8 cellular contexts compared by ENCODE assay signal in the genomic region with DNA sequence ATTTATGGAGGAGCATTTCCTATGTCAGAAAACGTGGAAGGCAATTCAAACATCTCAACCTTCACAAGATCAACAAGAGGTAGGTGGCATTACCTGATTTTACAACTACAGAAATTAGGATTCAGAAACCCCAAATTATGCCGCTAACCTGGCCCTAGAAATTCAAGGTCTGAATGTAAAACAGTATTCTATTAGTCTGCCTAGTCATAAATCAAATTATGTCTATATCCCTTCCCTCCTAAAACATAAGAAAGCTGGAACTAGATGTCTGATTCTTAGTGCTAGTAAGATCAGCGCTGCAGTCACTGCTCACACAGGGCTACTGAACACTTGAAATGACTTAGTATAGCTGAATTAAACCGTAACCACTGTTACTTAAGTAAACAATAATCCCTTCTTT. TPM values are rescaled to one million over a fixed set of nuclear protein-coding genes. Genes with fewer than 3 reads are reported as not detected.
DNase-seq lines count a peak whose midpoint lies in the region; ATAC-seq and TF ChIP-seq lines count a peak whose summit lies in the region.

No MANE protein-coding gene starts in this region.

- peak overlapping the region; percentile 53 for H3K27ac Mint-ChIP-seq in T-helper 2 cell treated with Interferon-gamma antibody and Interleukin-4, amounts not matched to agents 5 μg/mL and 100 μg/mL, for 36 hours
- H3K27ac Mint-ChIP-seq in activated T-helper 1 cell treated with anti-CD3 and anti-CD28 coated beads, Interleukin-12 subunit alpha, Interleukin-12 subunit beta, Interleukin-2, Interleukin-4 antibody, amounts not matched to agents 30 ng/mL and 10 ng/mL and 1 ng/mL, durations not matched to agents 14 hours and 24 hours and 36 hours = peak overlapping the region; percentile 94

- 10 to 20% (median 15%) methylated on average over 4 of the region's 4 CpGs for WGBS in stomach, 5 donors

- DNase-seq in T-helper 2 cell treated with Interferon-gamma antibody and Interleukin-4, amounts not matched to agents 5 μg/mL and 100 μg/mL, for 36 hours (ENCODE audit: low spot score) = no peak
- DNase-seq in T-helper 2 cell (no peak), stomach (no peak), NCI-H524 treated with DMSO at 0.1 percent for 48 hours (lab: John Stamatoyannopoulos, UW) (no peak), dedifferentiated amniotic fluid mesenchymal stem cell (ENCODE audit: extremely low spot score) (no peak)
- no peak for DNase-seq in activated T-helper 1 cell treated with anti-CD3 and anti-CD28 coated beads, Interleukin-12 subunit alpha, Interleukin-12 subunit beta, Interleukin-2, Interleukin-4 antibody, amounts not matched to agents 30 ng/mL and 10 ng/mL and 1 ng/mL, durations not matched to agents 14 hours and 24 hours and 36 hours (ENCODE audit: low spot score)

- H3K9me3 ChIP-seq in iPS-18a (ENCODE audit: control insufficient read depth, low read depth, low read length) (no peaks in the 10 kb centered on the region), stomach (no peaks in the 10 kb centered on the region)

- no peaks in the 10 kb centered on the region for H3K4me1 ChIP-seq in iPS-18a (ENCODE audit: control insufficient read depth, low read depth, low read length)
- H3K4me1 ChIP-seq in stomach = peaks cover 11 to 65% (median 59%) of the 10 kb centered on the region in 4 donors

- no peak for TF ChIP-seq CTCF in stomach (IDR thresholded peaks at IDR 0.05)

- H3K4me3 Mint-ChIP-seq in T-helper 2 cell treated with Interferon-gamma antibody and Interleukin-4, amounts not matched to agents 5 μg/mL and 100 μg/mL, for 36 hours = peak overlapping the region; percentile 98
- H3K4me3 Mint-ChIP-seq in activated T-helper 1 cell treated with anti-CD3 and anti-CD28 coated beads, Interleukin-12 subunit alpha, Interleukin-12 subunit beta, Interleukin-2, Interleukin-4 antibody, amounts not matched to agents 30 ng/mL and 10 ng/mL and 1 ng/mL, durations not matched to agents 14 hours and 24 hours and 36 hours = peak overlapping the region; percentile 99

- no peaks in the 10 kb centered on the region for H3K27me3 Mint-ChIP-seq in T-helper 2 cell treated with Interferon-gamma antibody and Interleukin-4, amounts not matched to agents 5 μg/mL and 100 μg/mL, for 36 hours (ENCODE audit: low read depth)
- no peaks in the 10 kb centered on the region for H3K27me3 Mint-ChIP-seq in activated T-helper 1 cell treated with anti-CD3 and anti-CD28 coated beads, Interleukin-12 subunit alpha, Interleukin-12 subunit beta, Interleukin-2, Interleukin-4 antibody, amounts not matched to agents 30 ng/mL and 10 ng/mL and 1 ng/mL, durations not matched to agents 14 hours and 24 hours and 36 hours (ENCODE audit: insufficient read depth)

- H3K4me1 Mint-ChIP-seq in T-helper 2 cell treated with Interferon-gamma antibody and Interleukin-4, amounts not matched to agents 5 μg/mL and 100 μg/mL, for 36 hours (ENCODE audit: low read depth) = peaks cover 38% of the 10 kb centered on the region
- H3K4me1 Mint-ChIP-seq in activated T-helper 1 cell treated with anti-CD3 and anti-CD28 coated beads, Interleukin-12 subunit alpha, Interleukin-12 subunit beta, Interleukin-2, Interleukin-4 antibody, amounts not matched to agents 30 ng/mL and 10 ng/mL and 1 ng/mL, durations not matched to agents 14 hours and 24 hours and 36 hours (ENCODE audit: low read depth) = peaks cover 53% of the 10 kb centered on the region

- H3K36me3 ChIP-seq in iPS-18a (ENCODE audit: control insufficient read depth, low read depth, low read length) (peaks cover 18% of the 10 kb centered on the region), stomach (peaks cover 7 to 37% (median 23%) of the 10 kb centered on the region in 4 donors)

- peaks cover 41% of the 10 kb centered on the region for H3K36me3 Mint-ChIP-seq in T-helper 2 cell treated with Interferon-gamma antibody and Interleukin-4, amounts not matched to agents 5 μg/mL and 100 μg/mL, for 36 hours (ENCODE audit: low read depth)
- H3K36me3 Mint-ChIP-seq in activated T-helper 1 cell treated with anti-CD3 and anti-CD28 coated beads, Interleukin-12 subunit alpha, Interleukin-12 subunit beta, Interleukin-2, Interleukin-4 antibody, amounts not matched to agents 30 ng/mL and 10 ng/mL and 1 ng/mL, durations not matched to agents 14 hours and 24 hours and 36 hours (ENCODE audit: low read depth) = peaks cover 44% of the 10 kb centered on the region

- intact Hi-C loops in activated T-helper 1 cell treated with anti-CD3 and anti-CD28 coated beads, Interleukin-12 subunit alpha, Interleukin-12 subunit beta, Interleukin-2, Interleukin-4 antibody, amounts not matched to agents 30 ng/mL and 10 ng/mL and 1 ng/mL, durations not matched to agents 14 hours and 24 hours and 36 hours (cut with micrococcal nuclease) = loop anchor here (10.0 kb wide), 1 partner anchor 518 kb away; a partner anchor contains a TSS
- intact Hi-C loops in stomach (cut with DNase I; ENCODE audit: low total_unique reads) = no loop called here

- H3K27me3 ChIP-seq in iPS-18a (ENCODE audit: control insufficient read depth, insufficient read depth, low read length) (no peaks in the 10 kb centered on the region), stomach (no peaks in the 10 kb centered on the region)

- H3K4me3 ChIP-seq in iPS-18a (ENCODE audit: low read length) (peak overlapping the region; percentile 97), stomach (peak overlapping the region; percentile 68 to 93 (median 80))

- H3K27ac ChIP-seq in iPS-18a (ENCODE audit: low read length) (no peak overlapping the region), stomach (peak overlapping the region in 1 of 5 donors; percentile 93)

- no peak for TF ChIP-seq EP300 in stomach (IDR thresholded peaks at IDR 0.05)

- no peak for TF ChIP-seq POLR2A in stomach (IDR thresholded peaks at IDR 0.05)

- H3K9me3 Mint-ChIP-seq in T-helper 2 cell treated with Interferon-gamma antibody and Interleukin-4, amounts not matched to agents 5 μg/mL and 100 μg/mL, for 36 hours = no peaks in the 10 kb centered on the region
- no peaks in the 10 kb centered on the region for H3K9me3 Mint-ChIP-seq in activated T-helper 1 cell treated with anti-CD3 and anti-CD28 coated beads, Interleukin-12 subunit alpha, Interleukin-12 subunit beta, Interleukin-2, Interleukin-4 antibody, amounts not matched to agents 30 ng/mL and 10 ng/mL and 1 ng/mL, durations not matched to agents 14 hours and 24 hours and 36 hours

- ATAC-seq in GM18858 (IDR thresholded peaks at IDR 0.05; ENCODE audit: unreplicated experiment) = no peak

- peak overlapping the region; percentile 99 for H3K9ac ChIP-seq in iPS-18a (ENCODE audit: low read length)

RNA-seq across cellular contexts. Expression of a gene that starts 1.4 kb away (rescaled TPM):
- total RNA-seq in activated T-helper 1 cell treated with anti-CD3 and anti-CD28 coated beads, Interleukin-12 subunit alpha, Interleukin-12 subunit beta, Interleukin-2, Interleukin-4 antibody, amounts not matched to agents 30 ng/mL and 10 ng/mL and 1 ng/mL, durations not matched to agents 14 hours and 24 hours and 36 hours = 112 and 137 TPM in 2 replicates
- total RNA-seq in stomach = 100 to 1,000 TPM in 1 of 5 donors, 10 to 100 TPM in 4; 21.4 to 145 (median 51.9) TPM
- 100 to 1,000 TPM in 1 of 3 donors, 10 to 100 TPM in 2; 63.4 to 102 (median 72.9) TPM for polyA plus RNA-seq in stomach

RNA-seq across cellular contexts. Expression of a gene that starts 33.8 kb away (rescaled TPM):
- 120 and 127 TPM in 2 replicates for total RNA-seq in activated T-helper 1 cell treated with anti-CD3 and anti-CD28 coated beads, Interleukin-12 subunit alpha, Interleukin-12 subunit beta, Interleukin-2, Interleukin-4 antibody, amounts not matched to agents 30 ng/mL and 10 ng/mL and 1 ng/mL, durations not matched to agents 14 hours and 24 hours and 36 hours
- total RNA-seq in stomach = 10 to 100 TPM in 3 of 5 donors, 1 to 10 TPM in 1, not detected in 1; 9.8 to 56.7 (median 22.1) TPM
- 10 to 100 TPM; 60.9 to 79.7 (median 67.7) TPM for polyA plus RNA-seq in stomach
